12 cellular contexts compared by ENCODE assay signal in genomic region chr3:94162700-94163099, GRCh38.
A peak's percentile ranks its signal among the peaks of the same experiment; 100 is the strongest.
DNase-seq lines count a peak whose midpoint lies in the region; ATAC-seq and TF ChIP-seq lines count a peak whose summit lies in the region.
"Had no signal": no experiment of that assay in that cellular context is flagged by ENCODE, and none has a peak within 500 bp of the region (broad histone marks: within the 10 kb centered on the region; RNA-seq: fewer than 3 reads in every experiment).

No MANE protein-coding gene starts in this region.

- CTCF ChIA-PET in activated CD8-positive, alpha-beta T cell treated with anti-CD3 and anti-CD28 coated beads for 36 hours (lab: Charles Lee): no interaction called here
- CTCF ChIA-PET in activated CD8-positive, alpha-beta T cell treated with anti-CD3 and anti-CD28 coated beads, Interleukin-2, amount 10 ng/mL, durations not matched to agents 7 days and 5 days (lab: Charles Lee): no interaction called here
- CTCF ChIA-PET in SK-N-SH (lab: Yijun Ruan, JAX): no interaction called here

- no peaks in the 10 kb centered on the region for H3K9me3 ChIP-seq in SK-N-SH
- H3K9me3 ChIP-seq in trophoblast cell (ENCODE audit: insufficient read depth, low read depth, low read length): no peaks in the 10 kb centered on the region

- H3K4me1 Mint-ChIP-seq in activated CD8-positive, alpha-beta T cell treated with anti-CD3 and anti-CD28 coated beads for 36 hours (ENCODE audit: low read depth): no peaks in the 10 kb centered on the region
- H3K4me1 Mint-ChIP-seq in activated CD8-positive, alpha-beta T cell treated with anti-CD3 and anti-CD28 coated beads, Interleukin-2, amount 10 ng/mL, durations not matched to agents 7 days and 5 days (ENCODE audit: low read depth): no peaks in the 10 kb centered on the region
- H3K4me1 Mint-ChIP-seq: activated CD8-positive, alpha-beta memory T cell treated with anti-CD3 and anti-CD28 coated beads, Interleukin-2, amount 10 ng/mL, durations not matched to agents 7 days and 5 days; B cell had no signal

- H3K27me3 Mint-ChIP-seq in activated CD8-positive, alpha-beta T cell treated with anti-CD3 and anti-CD28 coated beads for 36 hours: peaks cover 10% of the 10 kb centered on the region
- H3K27me3 Mint-ChIP-seq in activated CD8-positive, alpha-beta T cell treated with anti-CD3 and anti-CD28 coated beads, Interleukin-2, amount 10 ng/mL, durations not matched to agents 7 days and 5 days (ENCODE audit: low read depth): no peaks in the 10 kb centered on the region
- H3K27me3 Mint-ChIP-seq: B cell had no signal

- H2AK5ac ChIP-seq in trophoblast cell (ENCODE audit: low read length): no peak overlapping the region

- no peaks in the 10 kb centered on the region for H3K9me2 ChIP-seq in SK-N-SH

- peaks cover 7 to 16% of the 10 kb centered on the region in 2 experiments; a peak in 3 of 4 replicates for H3K4me1 ChIP-seq in SK-N-SH (ENCODE audit: control insufficient read depth in 1 of 2, insufficient read depth in 2 of 2, low read depth in 1 of 2, low read length in 1 of 2)
- H3K4me1 ChIP-seq in trophoblast cell (ENCODE audit: control insufficient read depth in 1 of 2, insufficient read depth in 2 of 2, low read length in 2 of 2): no peaks in the 10 kb centered on the region

- H2AFZ ChIP-seq in SK-N-SH (ENCODE audit: low read depth): peak overlapping the region; percentile 40; the same call in 1 of the 2 replicates
- no peak overlapping the region for H2AFZ ChIP-seq in trophoblast cell (ENCODE audit: insufficient read depth, low read length, poor library complexity)

- no peak for TF ChIP-seq CTCF in activated CD8-positive, alpha-beta T cell treated with anti-CD3 and anti-CD28 coated beads for 36 hours (IDR thresholded peaks at IDR 0.05)
- no peak for TF ChIP-seq CTCF in SK-N-SH (IDR thresholded peaks at IDR 0.05)

- H3K9me3 Mint-ChIP-seq in activated CD8-positive, alpha-beta T cell treated with anti-CD3 and anti-CD28 coated beads for 36 hours: no peaks in the 10 kb centered on the region
- no peaks in the 10 kb centered on the region for H3K9me3 Mint-ChIP-seq in activated CD8-positive, alpha-beta T cell treated with anti-CD3 and anti-CD28 coated beads, Interleukin-2, amount 10 ng/mL, durations not matched to agents 7 days and 5 days (ENCODE audit: insufficient read depth)

- no peak overlapping the region for H3K4ac ChIP-seq in trophoblast cell (ENCODE audit: low read depth, low read length)

- no peak for TF ChIP-seq EP300 in SK-N-SH (IDR thresholded peaks at IDR 0.05; ENCODE audit: borderline replicate concordance in 1 of 2, low read depth in 1 of 2, low read length in 1 of 2)

- intact Hi-C loops in activated CD8-positive, alpha-beta T cell treated with anti-CD3 and anti-CD28 coated beads for 36 hours (cut with micrococcal nuclease): no loop called here

- no peak overlapping the region for H2BK12ac ChIP-seq in trophoblast cell (ENCODE audit: low read length)

- H3K4me3 Mint-ChIP-seq in activated CD8-positive, alpha-beta T cell treated with anti-CD3 and anti-CD28 coated beads for 36 hours: no peak overlapping the region
- no peak overlapping the region for H3K4me3 Mint-ChIP-seq in activated CD8-positive, alpha-beta T cell treated with anti-CD3 and anti-CD28 coated beads, Interleukin-2, amount 10 ng/mL, durations not matched to agents 7 days and 5 days
- H3K4me3 Mint-ChIP-seq: activated CD8-positive, alpha-beta memory T cell treated with anti-CD3 and anti-CD28 coated beads, Interleukin-2, amount 10 ng/mL, durations not matched to agents 7 days and 5 days; B cell had no signal

- H4K91ac ChIP-seq in trophoblast cell (ENCODE audit: low read depth, low read length): no peak overlapping the region

- H3K36me3 ChIP-seq in SK-N-SH (replicated peaks in 1 of 2; ENCODE audit: control insufficient read depth in 1 of 2, insufficient read depth in 2 of 2, low read length in 1 of 2): no peaks in the 10 kb centered on the region
- no peaks in the 10 kb centered on the region for H3K36me3 ChIP-seq in trophoblast cell (ENCODE audit: control insufficient read depth in 1 of 2, insufficient read depth in 2 of 2, low read length in 2 of 2)

- POLR2A ChIA-PET in activated CD8-positive, alpha-beta T cell treated with anti-CD3 and anti-CD28 coated beads for 36 hours (lab: Charles Lee): interaction anchor here (0.6 kb wide), 1 partner anchor 96 kb away, joined by 3 read pairs; no protein-coding TSS in a partner anchor
- POLR2A ChIA-PET in activated CD8-positive, alpha-beta T cell treated with anti-CD3 and anti-CD28 coated beads, Interleukin-2, amount 10 ng/mL, durations not matched to agents 7 days and 5 days (lab: Charles Lee): interaction anchor here (0.5 kb wide), 1 partner anchor 1817 kb away, joined by 3 read pairs; no protein-coding TSS in a partner anchor
- POLR2A ChIA-PET in SK-N-SH (lab: Yijun Ruan, JAX): no interaction called here

- no peaks in the 10 kb centered on the region for H4K20me1 ChIP-seq in SK-N-SH (ENCODE audit: insufficient read depth)

- H2BK5ac ChIP-seq in trophoblast cell (ENCODE audit: low read depth, low read length, poor library complexity): no peak overlapping the region

- no peaks in the 10 kb centered on the region for H3K79me1 ChIP-seq in trophoblast cell (ENCODE audit: low read length)

- peak; percentile 84 for ATAC-seq in activated CD8-positive, alpha-beta T cell treated with anti-CD3 and anti-CD28 coated beads for 36 hours
- ATAC-seq in activated CD8-positive, alpha-beta T cell treated with anti-CD3 and anti-CD28 coated beads, Interleukin-2, amount 10 ng/mL, durations not matched to agents 7 days and 5 days: no peak
- ATAC-seq in HG02870 (IDR thresholded peaks at IDR 0.05; ENCODE audit: unreplicated experiment): peak; percentile 83
- ATAC-seq: activated CD8-positive, alpha-beta memory T cell treated with anti-CD3 and anti-CD28 coated beads, Interleukin-2, amount 10 ng/mL, durations not matched to agents 7 days and 5 days had no signal

- 55% methylated on average over 3 of the region's 3 CpGs for WGBS in SK-N-SH (ENCODE audit: low lambda C conversion rate)
- no CpG with 5 or more reads among the region's 3 CpGs for WGBS in trophoblast cell (ENCODE audit: extremely low coverage, insufficient coverage, insufficient read length)

- H3K9ac ChIP-seq in SK-N-SH (no peak overlapping the region), trophoblast cell (ENCODE audit: low read length) (no peak overlapping the region)

- H2BK120ac ChIP-seq in trophoblast cell (ENCODE audit: insufficient read depth, low read length, poor library complexity): no peak overlapping the region

- H3K4me2 ChIP-seq in SK-N-SH (no peak overlapping the region), trophoblast cell (ENCODE audit: low read length) (no peak overlapping the region)

- H3K27ac ChIP-seq in SK-N-SH (ENCODE audit: low read depth in 2 of 2, low read length in 1 of 2): no peak overlapping the region
- no peak overlapping the region for H3K27ac ChIP-seq in trophoblast cell (ENCODE audit: low read depth, low read length)

- no peaks in the 10 kb centered on the region for H3F3A ChIP-seq in SK-N-SH (replicated peaks; ENCODE audit: insufficient read depth)

- no peak overlapping the region for H3K4me3 ChIP-seq in SK-N-SH (ENCODE audit: low read depth in 2 of 2, low read length in 1 of 2)
- no peak overlapping the region for H3K4me3 ChIP-seq in trophoblast cell (ENCODE audit: low read depth, low read length)

- no peak overlapping the region for H3K14ac ChIP-seq in trophoblast cell (ENCODE audit: low read length)

- DNase-seq in activated CD8-positive, alpha-beta T cell treated with anti-CD3 and anti-CD28 coated beads for 36 hours: peak; percentile 20
- DNase-seq in activated CD8-positive, alpha-beta T cell treated with anti-CD3 and anti-CD28 coated beads, Interleukin-2, amount 10 ng/mL, durations not matched to agents 7 days and 5 days: no peak
- DNase-seq in SK-N-SH (no peak), trophoblast cell (peak; percentile 14 to 20), Ammon's horn (ENCODE audit: low spot score) (no peak), SIG-M5 treated with dmso at 0.1 percent for 504 hours (lab: John Stamatoyannopoulos, UW; ENCODE audit: unreplicated experiment) (no peak), NCI-H146 treated with DMSO at 0.1 percent for 48 hours (lab: John Stamatoyannopoulos, UW; ENCODE audit: unreplicated experiment) (no peak)
- DNase-seq: activated CD8-positive, alpha-beta memory T cell treated with anti-CD3 and anti-CD28 coated beads, Interleukin-2, amount 10 ng/mL, durations not matched to agents 7 days and 5 days; effector CD8-positive, alpha-beta T cell; NCI-H524 treated with DMSO at 0.1 percent for 48 hours had no signal

- no peak overlapping the region for H4K8ac ChIP-seq in trophoblast cell (ENCODE audit: low read depth, low read length)

- H3K27ac Mint-ChIP-seq in activated CD8-positive, alpha-beta T cell treated with anti-CD3 and anti-CD28 coated beads for 36 hours: no peak overlapping the region
- no peak overlapping the region for H3K27ac Mint-ChIP-seq in activated CD8-positive, alpha-beta T cell treated with anti-CD3 and anti-CD28 coated beads, Interleukin-2, amount 10 ng/mL, durations not matched to agents 7 days and 5 days
- H3K27ac Mint-ChIP-seq: activated CD8-positive, alpha-beta memory T cell treated with anti-CD3 and anti-CD28 coated beads, Interleukin-2, amount 10 ng/mL, durations not matched to agents 7 days and 5 days; B cell had no signal

- H4K12ac ChIP-seq in trophoblast cell (ENCODE audit: low read depth, low read length): no peak overlapping the region

- no peak for TF ChIP-seq RAD21 in SK-N-SH (IDR thresholded peaks at IDR 0.05; ENCODE audit: low read length)

- H3K23ac ChIP-seq in trophoblast cell (ENCODE audit: low read length): no peak overlapping the region

- H3K27me3 ChIP-seq in SK-N-SH (ENCODE audit: insufficient read depth): no peaks in the 10 kb centered on the region
- H3K27me3 ChIP-seq in trophoblast cell (ENCODE audit: insufficient read depth, low read length): peaks cover 2% of the 10 kb centered on the region

- no peak overlapping the region for H3K18ac ChIP-seq in trophoblast cell (ENCODE audit: low read length)

- H3K79me2 ChIP-seq in SK-N-SH (ENCODE audit: insufficient read depth) (no peaks in the 10 kb centered on the region), trophoblast cell (ENCODE audit: control insufficient read depth, insufficient read depth, low read length, poor library complexity) (no peaks in the 10 kb centered on the region)

- H3K36me3 Mint-ChIP-seq in activated CD8-positive, alpha-beta T cell treated with anti-CD3 and anti-CD28 coated beads for 36 hours (ENCODE audit: low read depth): no peaks in the 10 kb centered on the region
- H3K36me3 Mint-ChIP-seq in activated CD8-positive, alpha-beta T cell treated with anti-CD3 and anti-CD28 coated beads, Interleukin-2, amount 10 ng/mL, durations not matched to agents 7 days and 5 days (ENCODE audit: low read depth): no peaks in the 10 kb centered on the region
- H3K36me3 Mint-ChIP-seq: activated CD8-positive, alpha-beta memory T cell treated with anti-CD3 and anti-CD28 coated beads, Interleukin-2, amount 10 ng/mL, durations not matched to agents 7 days and 5 days had no signal

TF ChIP-seq in SK-N-SH, 30 proteins besides CTCF, POLR2A, EP300 and RAD21 (continues in another document):
- TF ChIP-seq SMC3 (IDR thresholded peaks at IDR 0.05; ENCODE audit: low read depth, low read length) (no peak), NRF1 (IDR thresholded peaks at IDR 0.05; ENCODE audit: low read depth, low read length) (no peak), FOSL2 (IDR thresholded peaks at IDR 0.05; ENCODE audit: borderline replicate concordance, low read depth) (peak; percentile 66; the same call in 1 of the 2 replicates)

Comparison
In these comparisons a context has a peak if more than half of its experiments do, and no peak if none do; other contexts are left out.
1. DNase-seq: peak in activated CD8-positive, alpha-beta T cell treated with anti-CD3 and anti-CD28 coated beads for 36 hours (single experiment) and trophoblast cell (2 of 2); none in activated CD8-positive, alpha-beta T cell treated with anti-CD3 and anti-CD28 coated beads, Interleukin-2, amount 10 ng/mL, durations not matched to agents 7 days and 5 days (single experiment), SK-N-SH (single experiment), Ammon's horn (single experiment), SIG-M5 treated with dmso at 0.1 percent for 504 hours (single experiment) and NCI-H146 treated with DMSO at 0.1 percent for 48 hours (single experiment).